9 cellular contexts compared by ENCODE assay signal in genomic region chr2:190343170-190343499, GRCh38. TPM values are rescaled to one million over a fixed set of nuclear protein-coding genes. Genes with fewer than 3 reads are reported as not detected.
A peak's percentile ranks its signal among the peaks of the same experiment; 100 is the strongest.
DNase-seq lines count a peak whose midpoint lies in the region; ATAC-seq, FAIRE-seq and TF ChIP-seq lines count a peak whose summit lies in the region.
"Had no signal": no experiment of that assay in that cellular context is flagged by ENCODE, and none has a peak within 500 bp of the region (broad histone marks: within the 10 kb centered on the region; RNA-seq: fewer than 3 reads in every experiment).

No MANE protein-coding gene starts in this region.

- peak overlapping the region; percentile 84 to 94 for H3K27ac ChIP-seq in kidney (ENCODE audit: low read depth in 2 of 2, low read length in 2 of 2)
- H3K27ac ChIP-seq in temporal lobe (ENCODE audit: low read depth, low read length): peak overlapping the region; percentile 91

- peaks cover 18% of the 10 kb centered on the region for H3K4me1 Mint-ChIP-seq in activated CD4-positive, alpha-beta T cell treated with anti-CD3 and anti-CD28 coated beads, Interleukin-2, amount 10 ng/mL, durations not matched to agents 7 days and 5 days
- H3K4me1 Mint-ChIP-seq in activated T-cell treated with anti-CD3 and anti-CD28 coated beads, Interleukin-2, amount 50 U/mL, for 72 hours (ENCODE audit: low read depth): peaks cover 19% of the 10 kb centered on the region

- peak overlapping the region; percentile 73 for H3K4me3 ChIP-seq in kidney (ENCODE audit: low read length in 2 of 2)

- intact Hi-C loops in kidney (cut with DNase I): no loop called here

- peak overlapping the region; percentile 80 for H3K4me3 Mint-ChIP-seq in activated CD4-positive, alpha-beta T cell treated with anti-CD3 and anti-CD28 coated beads, Interleukin-2, amount 10 ng/mL, durations not matched to agents 7 days and 5 days
- H3K4me3 Mint-ChIP-seq in activated T-cell treated with anti-CD3 and anti-CD28 coated beads, Interleukin-2, amount 50 U/mL, for 72 hours: peak overlapping the region; percentile 82 to 83

- no peak for ATAC-seq in activated T-cell treated with anti-CD3 and anti-CD28 coated beads, Interleukin-2, amount 50 U/mL, for 72 hours (replicated peaks in 1 of 2)
- ATAC-seq in GM21526 (IDR thresholded peaks at IDR 0.05; ENCODE audit: low FRiP score, unreplicated experiment) (no peak), HG02610 (IDR thresholded peaks at IDR 0.05; ENCODE audit: unreplicated experiment) (no peak)

- peak overlapping the region; percentile 48 for H3K27ac Mint-ChIP-seq in activated CD4-positive, alpha-beta T cell treated with anti-CD3 and anti-CD28 coated beads, Interleukin-2, amount 10 ng/mL, durations not matched to agents 7 days and 5 days
- peak overlapping the region; percentile 54 for H3K27ac Mint-ChIP-seq in activated T-cell treated with anti-CD3 and anti-CD28 coated beads, Interleukin-2, amount 50 U/mL, for 72 hours

- H3K27me3 Mint-ChIP-seq in activated CD4-positive, alpha-beta T cell treated with anti-CD3 and anti-CD28 coated beads, Interleukin-2, amount 10 ng/mL, durations not matched to agents 7 days and 5 days: peaks cover 23% of the 10 kb centered on the region
- H3K27me3 Mint-ChIP-seq in activated T-cell treated with anti-CD3 and anti-CD28 coated beads, Interleukin-2, amount 50 U/mL, for 72 hours (ENCODE audit: low read depth): no peaks in the 10 kb centered on the region

- H3K9ac ChIP-seq in kidney (ENCODE audit: low read length in 2 of 2): peak overlapping the region; percentile 63 to 78

- CTCF ChIA-PET in activated CD4-positive, alpha-beta T cell treated with anti-CD3 and anti-CD28 coated beads, Interleukin-2, amount 10 ng/mL, durations not matched to agents 7 days and 5 days (lab: Charles Lee): interaction anchor here (1.0 to 2.8 kb wide), 2 partner anchors 13 to 17 kb away, joined by 3 to 9 read pairs; no protein-coding TSS in a partner anchor

- H3K9me3 ChIP-seq in kidney (ENCODE audit: control insufficient read depth in 1 of 2, low read length in 2 of 2): no peaks in the 10 kb centered on the region

- H3K4me1 ChIP-seq in kidney (ENCODE audit: control insufficient read depth in 1 of 2, insufficient read depth in 1 of 2, low read depth in 1 of 2, low read length in 2 of 2): peaks cover 0 to 6% of the 10 kb centered on the region in 2 donors

- POLR2A ChIA-PET in activated CD4-positive, alpha-beta T cell treated with anti-CD3 and anti-CD28 coated beads, Interleukin-2, amount 10 ng/mL, durations not matched to agents 7 days and 5 days (lab: Charles Lee): no interaction called here

- H3K9me3 Mint-ChIP-seq in activated CD4-positive, alpha-beta T cell treated with anti-CD3 and anti-CD28 coated beads, Interleukin-2, amount 10 ng/mL, durations not matched to agents 7 days and 5 days: no peaks in the 10 kb centered on the region
- no peaks in the 10 kb centered on the region for H3K9me3 Mint-ChIP-seq in activated T-cell treated with anti-CD3 and anti-CD28 coated beads, Interleukin-2, amount 50 U/mL, for 72 hours

- no peaks in the 10 kb centered on the region for H3K36me3 Mint-ChIP-seq in activated CD4-positive, alpha-beta T cell treated with anti-CD3 and anti-CD28 coated beads, Interleukin-2, amount 10 ng/mL, durations not matched to agents 7 days and 5 days (ENCODE audit: low read depth)
- H3K36me3 Mint-ChIP-seq in activated T-cell treated with anti-CD3 and anti-CD28 coated beads, Interleukin-2, amount 50 U/mL, for 72 hours (ENCODE audit: insufficient read depth in 2 of 2): peaks cover 0 to 4% of the 10 kb centered on the region in 2 donors

- no peaks in the 10 kb centered on the region for H3K36me3 ChIP-seq in kidney (ENCODE audit: control insufficient read depth in 1 of 2, insufficient read depth in 2 of 2, low read length in 2 of 2)

- no peak for TF ChIP-seq CTCF in kidney (IDR thresholded peaks at IDR 0.05; ENCODE audit: borderline replicate concordance, extremely low read depth, insufficient read depth)

- no peak for FAIRE-seq in kidney (lab: Jason Lieb, UNC)
- FAIRE-seq: G401.6 had no signal

- DNase-seq in activated CD4-positive, alpha-beta T cell treated with anti-CD3 and anti-CD28 coated beads, Interleukin-2, amount 10 ng/mL, durations not matched to agents 7 days and 5 days: peak; percentile 7
- DNase-seq in activated CD4-positive, alpha-beta T cell treated with anti-CD3 and anti-CD28 coated beads, Interleukin-2, amount 50 U/mL, for 1 hour: no peak
- no peak for DNase-seq in activated T-cell treated with anti-CD3 and anti-CD28 coated beads, Interleukin-2, amount 50 U/mL, for 72 hours
- DNase-seq in kidney: no peak
- no peak for DNase-seq in stimulated activated CD4-positive, alpha-beta T cell treated with anti-CD3 and anti-CD28 coated beads, Interleukin-4, amount 100 ng/mL, for 1 hour

RNA-seq across cellular contexts. Expression of gene INPP1, which starts 0.3 kb away (rescaled TPM):
- total RNA-seq in activated CD4-positive, alpha-beta T cell treated with anti-CD3 and anti-CD28 coated beads, Interleukin-2, amount 10 ng/mL, durations not matched to agents 7 days and 5 days: 1 to 10 TPM; 6.7 to 6.9 TPM
- 10 to 100 TPM; 19.4 TPM for total RNA-seq in activated T-cell treated with anti-CD3 and anti-CD28 coated beads, Interleukin-2, amount 50 U/mL, for 72 hours
- 27.2 TPM for total RNA-seq in kidney
- polyA plus RNA-seq in kidney (ENCODE audit: insufficient read depth, low read depth, low replicate concordance): 15.1 TPM
- total RNA-seq in temporal lobe: 16.5 TPM

RNA-seq across cellular contexts. Expression of gene HIBCH, which starts 23.5 kb away (rescaled TPM):
- 10 to 100 TPM; 13.3 to 14.5 TPM for total RNA-seq in activated CD4-positive, alpha-beta T cell treated with anti-CD3 and anti-CD28 coated beads, Interleukin-2, amount 10 ng/mL, durations not matched to agents 7 days and 5 days
- 10 to 100 TPM; 15.2 to 23.8 TPM for total RNA-seq in activated T-cell treated with anti-CD3 and anti-CD28 coated beads, Interleukin-2, amount 50 U/mL, for 72 hours
- 35.7 TPM for total RNA-seq in kidney
- 115 TPM for polyA plus RNA-seq in kidney (ENCODE audit: insufficient read depth, low read depth, low replicate concordance)
- 18.9 TPM for total RNA-seq in temporal lobe
